Comparison of ENCODE assay signal across 8 cellular contexts in the genomic region with DNA sequence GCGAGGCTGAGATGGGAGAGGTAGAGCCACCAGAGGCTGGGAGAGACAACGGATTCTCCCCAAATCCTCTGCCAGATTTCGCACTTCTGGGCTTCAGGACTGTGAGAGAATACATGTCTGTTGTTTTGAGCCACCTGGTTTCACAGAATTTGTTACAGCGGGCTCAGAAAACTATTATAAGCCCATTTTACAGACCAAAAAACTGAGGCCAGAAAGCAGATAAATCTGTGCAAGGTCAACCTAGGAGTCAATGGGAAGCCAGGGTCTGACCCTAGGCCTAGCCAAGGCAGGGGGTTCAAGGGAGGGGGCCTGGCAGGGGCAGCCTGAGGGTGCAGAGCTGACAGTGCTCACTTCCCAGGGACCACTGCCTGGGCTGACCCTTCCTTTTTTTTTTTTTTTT. TPM values are rescaled to one million over a fixed set of nuclear protein-coding genes. Genes with fewer than 3 reads are reported as not detected.
"Had no signal": no experiment of that assay in that cellular context is flagged by ENCODE, and none has a peak within 500 bp of the region (broad histone marks: within the 10 kb centered on the region; RNA-seq: fewer than 3 reads in every experiment).

No MANE protein-coding gene starts in this region.

- H3K9me3 Mint-ChIP-seq: GM23338, H9, IgD-negative memory B cell had no signal

- H3K4me3 ChIP-seq: GM23338 had no signal

- ATAC-seq: GM23338 had no signal

- H3K4me2 ChIP-seq: GM23338 had no signal

- H2AFZ ChIP-seq: GM23338 had no signal

- H3K27ac Mint-ChIP-seq: GM23338, H9, IgD-negative memory B cell had no signal

- FAIRE-seq: H1, H54, HTR-8/SVneo had no signal

- H3K4me3 Mint-ChIP-seq: GM23338, H9, IgD-negative memory B cell had no signal

- H3K4me1 Mint-ChIP-seq: IgD-negative memory B cell had no signal

- DNase-seq: H9, HCEC 1CT had no signal

- H3K36me3 Mint-ChIP-seq: IgD-negative memory B cell had no signal

RNA-seq across cellular contexts. Expression of a gene that starts 8.7 kb away (rescaled TPM):
- total RNA-seq: GM23338, H1, HT-29 had no signal
- polyA plus RNA-seq: IgD-negative memory B cell had no signal
